2 cellular contexts compared by ENCODE assay signal in genomic region chr6:8435845-8436168, GRCh38.
TF ChIP-seq lines count a peak whose summit lies in the region.

No MANE protein-coding gene starts in this region.

TF ChIP-seq in K562, 482 proteins besides CTCF, POLR2A, EP300 and RAD21 (continues in another document):
- TF ChIP-seq HNRNPK (IDR thresholded peaks at IDR 0.05; ENCODE audit: low read depth, low read length, poor library complexity, severe bottlenecking): no peak
- no peak for TF ChIP-seq DEAF1 (CRISPR knock-in tag; IDR thresholded peaks at IDR 0.05)
- TF ChIP-seq ZFX (CRISPR knock-in tag; IDR thresholded peaks at IDR 0.05): peak; percentile 87
- peak; percentile 67; the same call in 1 of the 2 replicates for TF ChIP-seq L3MBTL2 (IDR thresholded peaks at IDR 0.05)
- TF ChIP-seq, protein P1, sequence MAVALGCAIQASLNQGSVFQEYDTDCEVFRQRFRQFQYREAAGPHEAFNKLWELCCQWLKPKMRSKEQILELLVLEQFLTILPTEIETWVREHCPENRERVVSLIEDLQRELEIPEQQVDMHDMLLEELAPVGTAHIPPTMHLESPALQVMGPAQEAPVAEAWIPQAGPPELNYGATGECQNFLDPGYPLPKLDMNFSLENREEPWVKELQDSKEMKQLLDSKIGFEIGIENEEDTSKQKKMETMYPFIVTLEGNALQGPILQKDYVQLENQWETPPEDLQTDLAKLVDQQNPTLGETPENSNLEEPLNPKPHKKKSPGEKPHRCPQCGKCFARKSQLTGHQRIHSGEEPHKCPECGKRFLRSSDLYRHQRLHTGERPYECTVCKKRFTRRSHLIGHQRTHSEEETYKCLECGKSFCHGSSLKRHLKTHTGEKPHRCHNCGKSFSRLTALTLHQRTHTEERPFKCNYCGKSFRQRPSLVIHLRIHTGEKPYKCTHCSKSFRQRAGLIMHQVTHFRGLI (CRISPR knock-in tag; IDR thresholded peaks at IDR 0.05): 0 out of 2 replicates have a peak, but pooled peaks have one; percentile 50
- TF ChIP-seq ZNF143 (CRISPR knock-in tag; IDR thresholded peaks at IDR 0.05): no peak
- TF ChIP-seq ZNF134 (CRISPR knock-in tag; conservative IDR thresholded peaks at IDR 0.05): 0 out of 2 replicates have a peak, but pooled peaks have one; percentile 25
- no peak for TF ChIP-seq ATF1 (CRISPR knock-in tag; IDR thresholded peaks at IDR 0.05)
- peak; percentile 87 for TF ChIP-seq ATF1 (tag; IDR thresholded peaks at IDR 0.05)
- TF ChIP-seq TRIM28 (IDR thresholded peaks at IDR 0.05): 0 out of 2 replicates have a peak, but pooled peaks have one; percentile 4
- TF ChIP-seq CUX1 (CRISPR knock-in tag; IDR thresholded peaks at IDR 0.05): 0 out of 2 replicates have a peak, but pooled peaks have one; percentile 17
- TF ChIP-seq, protein P2, sequence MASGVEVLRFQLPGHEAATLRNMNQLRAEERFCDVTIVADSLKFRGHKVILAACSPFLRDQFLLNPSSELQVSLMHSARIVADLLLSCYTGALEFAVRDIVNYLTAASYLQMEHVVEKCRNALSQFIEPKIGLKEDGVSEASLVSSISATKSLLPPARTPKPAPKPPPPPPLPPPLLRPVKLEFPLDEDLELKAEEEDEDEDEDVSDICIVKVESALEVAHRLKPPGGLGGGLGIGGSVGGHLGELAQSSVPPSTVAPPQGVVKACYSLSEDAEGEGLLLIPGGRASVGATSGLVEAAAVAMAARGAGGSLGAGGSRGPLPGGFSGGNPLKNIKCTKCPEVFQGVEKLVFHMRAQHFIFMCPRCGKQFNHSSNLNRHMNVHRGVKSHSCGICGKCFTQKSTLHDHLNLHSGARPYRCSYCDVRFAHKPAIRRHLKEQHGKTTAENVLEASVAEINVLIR (CRISPR knock-in tag; IDR thresholded peaks at IDR 0.05): 0 out of 2 replicates have a peak, but pooled peaks have one; percentile 17

TF ChIP-seq in HepG2, 621 proteins besides CTCF, POLR2A, EP300 and RAD21 (continued from another document and continues in another):
- TF ChIP-seq KLF15 (CRISPR knock-in tag; IDR thresholded peaks at IDR 0.05; ENCODE audit: borderline replicate concordance) (no peak), ZNF780A (CRISPR knock-in tag; IDR thresholded peaks at IDR 0.05) (no peak), ZKSCAN5 (CRISPR knock-in tag; IDR thresholded peaks at IDR 0.05) (no peak), ATF7 (IDR thresholded peaks at IDR 0.05) (no peak), ATF7 (CRISPR knock-in tag; IDR thresholded peaks at IDR 0.05) (0 out of 2 replicates have a peak, but pooled peaks have one; percentile 1), ARID5B (CRISPR knock-in tag; IDR thresholded peaks at IDR 0.05) (no peak), ZNF724P (CRISPR knock-in tag; IDR thresholded peaks at IDR 0.05; ENCODE audit: borderline replicate concordance) (no peak), KLF12 (CRISPR knock-in tag; IDR thresholded peaks at IDR 0.05; ENCODE audit: borderline replicate concordance) (no peak), TEAD2 (CRISPR knock-in tag; IDR thresholded peaks at IDR 0.05) (no peak), ZNF343 (CRISPR knock-in tag; IDR thresholded peaks at IDR 0.05) (no peak), NFYB (CRISPR knock-in tag; IDR thresholded peaks at IDR 0.05) (no peak), EHMT2 (IDR thresholded peaks at IDR 0.05; ENCODE audit: borderline replicate concordance, low read depth, low read length) (peak; percentile 23; the same call in 1 of the 2 replicates), CREB1 (IDR thresholded peaks at IDR 0.05) (no peak), CREB1 (CRISPR knock-in tag; IDR thresholded peaks at IDR 0.05) (peak; percentile 57; the same call in 1 of the 2 replicates), HNRNPK (IDR thresholded peaks at IDR 0.05; ENCODE audit: low read depth, low read length, poor library complexity, severe bottlenecking) (no peak), SMYD3 (CRISPR knock-in tag; IDR thresholded peaks at IDR 0.05) (0 out of 2 replicates have a peak, but pooled peaks have one; percentile 4), HMG20A (CRISPR knock-in tag; IDR thresholded peaks at IDR 0.05; ENCODE audit: borderline replicate concordance) (no peak), MEIS1 (CRISPR knock-in tag; IDR thresholded peaks at IDR 0.05; ENCODE audit: borderline replicate concordance) (no peak), ATF7-NPFF (CRISPR knock-in tag; IDR thresholded peaks at IDR 0.05; ENCODE audit: low read depth) (no peak), POLR2AphosphoS5 (IDR thresholded peaks at IDR 0.05; ENCODE audit: low read depth, low read length) (no peak), ZNF431 (CRISPR knock-in tag; IDR thresholded peaks at IDR 0.05; ENCODE audit: borderline replicate concordance, low read depth) (peak; percentile 11; the same call in 1 of the 2 replicates), EED (CRISPR knock-in tag; IDR thresholded peaks at IDR 0.05) (no peak), ZNF710 (CRISPR knock-in tag; IDR thresholded peaks at IDR 0.05; ENCODE audit: borderline replicate concordance) (no peak), ZNF557 (CRISPR knock-in tag; IDR thresholded peaks at IDR 0.05) (no peak), AHR (CRISPR knock-in tag; IDR thresholded peaks at IDR 0.05) (peak; percentile 15; the same call in 1 of the 2 replicates), MTF2 (CRISPR knock-in tag; IDR thresholded peaks at IDR 0.05; ENCODE audit: borderline replicate concordance) (no peak), SMARCC2 (IDR thresholded peaks at IDR 0.05) (no peak), PHF8 (CRISPR knock-in tag; IDR thresholded peaks at IDR 0.05) (no peak), CC2D1A (CRISPR knock-in tag; IDR thresholded peaks at IDR 0.05) (no peak), SUZ12 (IDR thresholded peaks at IDR 0.05; ENCODE audit: low read depth, low read length) (no peak), EZH2 (conservative IDR thresholded peaks at IDR 0.05; ENCODE audit: low read depth, low read length) (no peak), CHCHD3 (CRISPR knock-in tag; IDR thresholded peaks at IDR 0.05) (no peak), DNMT1 (CRISPR knock-in tag; IDR thresholded peaks at IDR 0.05) (no peak), MAF1 (CRISPR knock-in tag; IDR thresholded peaks at IDR 0.05; ENCODE audit: borderline replicate concordance) (no peak), TIGD3 (CRISPR knock-in tag; IDR thresholded peaks at IDR 0.05; ENCODE audit: borderline replicate concordance) (no peak), TCF7 (IDR thresholded peaks at IDR 0.05; ENCODE audit: low read depth) (no peak), BRCA1 (CRISPR knock-in tag; IDR thresholded peaks at IDR 0.05) (no peak), ZNF24 (IDR thresholded peaks at IDR 0.05) (no peak), TFDP2 (CRISPR knock-in tag; IDR thresholded peaks at IDR 0.05) (no peak)
- TF ChIP-seq, protein P3, sequence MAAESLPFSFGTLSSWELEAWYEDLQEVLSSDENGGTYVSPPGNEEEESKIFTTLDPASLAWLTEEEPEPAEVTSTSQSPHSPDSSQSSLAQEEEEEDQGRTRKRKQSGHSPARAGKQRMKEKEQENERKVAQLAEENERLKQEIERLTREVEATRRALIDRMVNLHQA (CRISPR knock-in tag; IDR thresholded peaks at IDR 0.05): no peak
- TF ChIP-seq, protein P4, sequence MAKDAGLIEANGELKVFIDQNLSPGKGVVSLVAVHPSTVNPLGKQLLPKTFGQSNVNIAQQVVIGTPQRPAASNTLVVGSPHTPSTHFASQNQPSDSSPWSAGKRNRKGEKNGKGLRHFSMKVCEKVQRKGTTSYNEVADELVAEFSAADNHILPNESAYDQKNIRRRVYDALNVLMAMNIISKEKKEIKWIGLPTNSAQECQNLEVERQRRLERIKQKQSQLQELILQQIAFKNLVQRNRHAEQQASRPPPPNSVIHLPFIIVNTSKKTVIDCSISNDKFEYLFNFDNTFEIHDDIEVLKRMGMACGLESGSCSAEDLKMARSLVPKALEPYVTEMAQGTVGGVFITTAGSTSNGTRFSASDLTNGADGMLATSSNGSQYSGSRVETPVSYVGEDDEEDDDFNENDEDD (CRISPR knock-in tag; IDR thresholded peaks at IDR 0.05; ENCODE audit: borderline replicate concordance): no peak
- TF ChIP-seq, protein P5, sequence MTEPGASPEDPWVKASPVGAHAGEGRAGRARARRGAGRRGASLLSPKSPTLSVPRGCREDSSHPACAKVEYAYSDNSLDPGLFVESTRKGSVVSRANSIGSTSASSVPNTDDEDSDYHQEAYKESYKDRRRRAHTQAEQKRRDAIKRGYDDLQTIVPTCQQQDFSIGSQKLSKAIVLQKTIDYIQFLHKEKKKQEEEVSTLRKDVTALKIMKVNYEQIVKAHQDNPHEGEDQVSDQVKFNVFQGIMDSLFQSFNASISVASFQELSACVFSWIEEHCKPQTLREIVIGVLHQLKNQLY (CRISPR knock-in tag; IDR thresholded peaks at IDR 0.05): no peak
- TF ChIP-seq, protein P6, sequence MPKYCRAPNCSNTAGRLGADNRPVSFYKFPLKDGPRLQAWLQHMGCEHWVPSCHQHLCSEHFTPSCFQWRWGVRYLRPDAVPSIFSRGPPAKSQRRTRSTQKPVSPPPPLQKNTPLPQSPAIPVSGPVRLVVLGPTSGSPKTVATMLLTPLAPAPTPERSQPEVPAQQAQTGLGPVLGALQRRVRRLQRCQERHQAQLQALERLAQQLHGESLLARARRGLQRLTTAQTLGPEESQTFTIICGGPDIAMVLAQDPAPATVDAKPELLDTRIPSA (CRISPR knock-in tag; IDR thresholded peaks at IDR 0.05; ENCODE audit: borderline replicate concordance): no peak
